ENCODE assay signal across 8 cellular contexts in genomic region chr19:6460099-6460884, GRCh38. TPM values are rescaled to one million over a fixed set of nuclear protein-coding genes. Genes with fewer than 3 reads are reported as not detected.
DNase-seq lines count a peak whose midpoint lies in the region; ATAC-seq and TF ChIP-seq lines count a peak whose summit lies in the region.

No MANE protein-coding gene starts in this region.

- H3K27me3 ChIP-seq in adrenal gland: peaks cover 9% of the 10 kb centered on the region

- intact Hi-C loops in adrenal gland (cut with DNase I): no loop called here
- intact Hi-C loops in left cardiac atrium (cut with DNase I): no loop called here
- intact Hi-C loops in posterior vena cava (cut with DNase I): loop anchor here in 1 of 2 donors (5.0 kb wide), 1 partner anchor 1143 kb away; no protein-coding TSS in a partner anchor

- peak in 1 of 2 donors; percentile 71 for TF ChIP-seq POLR2A in adrenal gland (IDR thresholded peaks at IDR 0.05)

- WGBS in adrenal gland, 4 donors: 0 to 1% (median 1%) methylated on average over 38 to 57 of the region's 57 CpGs

- peak; percentile 77 for ATAC-seq in HG02759 (IDR thresholded peaks at IDR 0.05; ENCODE audit: unreplicated experiment)
- peak; percentile 94 to 95 for ATAC-seq in left cardiac atrium

- H3K9me3 ChIP-seq in adrenal gland (replicated peaks in 1 of 3): no peaks in the 10 kb centered on the region

- DNase-seq in NCI-H1417 (lab: John Stamatoyannopoulos, UW) (peak; percentile 96 to 99 (median 99)), SW 1271 (lab: John Stamatoyannopoulos, UW) (peak; percentile 94 to 97), adrenal gland (peak; percentile 95 to 98 (median 97)), left cardiac atrium (peak; percentile 98), posterior vena cava (ENCODE audit: low spot score) (peak; percentile 99), ureter (ENCODE audit: low spot score) (peak; percentile 96)

- H3K27ac ChIP-seq in adrenal gland: peak overlapping the region in 4 of 5 donors; percentile 20 to 90 (median 72)

- H3K36me3 ChIP-seq in adrenal gland (replicated peaks in 1 of 2): no peaks in the 10 kb centered on the region

- peaks cover 9 to 11% of the 10 kb centered on the region in 2 donors for H3K4me1 ChIP-seq in adrenal gland (replicated peaks in 1 of 2)

- TF ChIP-seq CTCF in GM12873 (IDR thresholded peaks at IDR 0.05; ENCODE audit: insufficient read depth, low read depth, low read length, missing control alignments): peak; percentile 73
- TF ChIP-seq CTCF in adrenal gland (IDR thresholded peaks at IDR 0.05): peak; percentile 54 to 80 (median 63)

- H3K4me3 ChIP-seq in adrenal gland: peak overlapping the region; percentile 31 to 88 (median 43)

RNA-seq across cellular contexts. Expression of gene SLC25A23, which starts 0.7 kb away (rescaled TPM):
- total RNA-seq in adrenal gland: 100 to 1,000 TPM in 3 of 8 donors, 10 to 100 TPM in 5; 41.7 to 189 (median 81.2) TPM
- 10 to 100 TPM; 43.2 to 54.7 (median 49.3) TPM for polyA plus RNA-seq in adrenal gland
- total RNA-seq in left cardiac atrium: 10 to 100 TPM; 58.8 to 69.2 TPM
- 10 to 100 TPM; 51.5 to 62.1 TPM for total RNA-seq in posterior vena cava
- total RNA-seq in ureter: 37.0 TPM

RNA-seq across cellular contexts. Expression of gene CRB3, which starts 3.8 kb away (rescaled TPM):
- total RNA-seq in adrenal gland (under 1 TPM in 4 of 8 donors, not detected in 4; 0.58 to 0.95 (median 0.77) TPM), left cardiac atrium (not detected), posterior vena cava (not detected), ureter (23.6 TPM)
- polyA plus RNA-seq in adrenal gland: 1 to 10 TPM in 1 of 3 donors, under 1 TPM in 1, not detected in 1; 0.51 to 1.4 TPM

RNA-seq across cellular contexts. Expression of gene DENND1C, which starts 21.3 kb away (rescaled TPM):
- 1 to 10 TPM in 7 of 8 donors, under 1 TPM in 1; 0.66 to 7.6 (median 4.4) TPM for total RNA-seq in adrenal gland
- 10 to 100 TPM in 1 of 3 donors, 1 to 10 TPM in 2; 1.4 to 12.1 (median 6.6) TPM for polyA plus RNA-seq in adrenal gland
- total RNA-seq in left cardiac atrium: 1 to 10 TPM; 1.1 to 1.9 TPM
- 1 to 10 TPM; 2.1 to 3.9 TPM for total RNA-seq in posterior vena cava
- total RNA-seq in ureter: 3.1 TPM

RNA-seq across cellular contexts. Expression of gene SLC25A41, which starts 26.7 kb away (rescaled TPM):
- under 1 TPM in 4 of 8 donors, not detected in 4; 0.18 to 0.46 (median 0.29) TPM for total RNA-seq in adrenal gland
- 1 to 10 TPM in 1 of 3 donors, under 1 TPM in 1, not detected in 1; 0.54 to 1.4 TPM for polyA plus RNA-seq in adrenal gland
- under 1 TPM; 0.18 TPM for total RNA-seq in left cardiac atrium
- under 1 TPM in 1 of 2 donors, not detected in 1; 0.24 TPM for total RNA-seq in posterior vena cava
- total RNA-seq in ureter: not detected

RNA-seq across cellular contexts. Expression of gene KHSRP, which starts 35.7 kb away (rescaled TPM):
- total RNA-seq in adrenal gland: 100 to 1,000 TPM in 6 of 8 donors, 10 to 100 TPM in 2; 73.8 to 261 (median 163) TPM
- polyA plus RNA-seq in adrenal gland: 100 to 1,000 TPM in 1 of 3 donors, 10 to 100 TPM in 2; 59.1 to 175 (median 67.7) TPM
- 100 to 1,000 TPM in 1 of 2 donors, 10 to 100 TPM in 1; 99.3 to 135 TPM for total RNA-seq in left cardiac atrium
- 100 to 1,000 TPM; 134 to 147 TPM for total RNA-seq in posterior vena cava
- total RNA-seq in ureter: 200 TPM

Comparison
In these comparisons a context has a peak if more than half of its experiments do, and no peak if none do; other contexts are left out.
1. Peak in every context shown above with its lines: DNase-seq, ATAC-seq, H3K4me3 ChIP-seq and H3K27ac ChIP-seq.
2. RNA of gene CRB3, which starts 3.8 kb away (total RNA-seq): 23.6 TPM in ureter (single experiment); 0.58 to 0.95 TPM in adrenal gland, not detected in left cardiac atrium and not detected in posterior vena cava; every median in the first group is over 10 times any median in the second.